In the genomic region with DNA sequence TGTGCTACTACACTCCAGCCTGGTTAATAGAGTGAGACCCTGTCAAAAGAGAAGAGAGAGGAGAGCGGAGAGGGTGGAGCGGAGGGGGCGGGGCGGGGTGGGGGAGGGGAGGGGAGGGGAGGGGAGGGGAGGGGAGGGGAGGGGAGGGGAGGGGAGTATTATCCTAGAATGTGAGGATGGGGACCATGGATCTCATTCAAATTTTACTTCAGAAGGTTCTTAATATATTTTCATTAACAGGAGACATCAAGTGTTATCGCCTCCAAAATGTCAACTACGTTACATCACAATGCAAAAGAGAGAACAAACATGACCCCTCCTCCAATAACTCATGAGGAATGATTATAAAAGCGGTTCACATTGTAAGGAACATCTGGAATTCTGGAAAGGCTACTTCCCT, we compare ENCODE assay signal across 27 cellular contexts. TPM values are rescaled to one million over a fixed set of nuclear protein-coding genes. Genes with fewer than 3 reads are reported as not detected.
DNase-seq lines count a peak whose midpoint lies in the region; ATAC-seq, FAIRE-seq and TF ChIP-seq lines count a peak whose summit lies in the region.
"Had no signal": no experiment of that assay in that cellular context is flagged by ENCODE, and none has a peak within 500 bp of the region (broad histone marks: within the 10 kb centered on the region; RNA-seq: fewer than 3 reads in every experiment).

No MANE protein-coding gene starts in this region.

- H3K4me3 ChIP-seq in HepG2 (replicated peaks in 1 of 3; ENCODE audit: insufficient read depth in 1 of 3, low read depth in 2 of 3, low read length in 3 of 3) (no peak overlapping the region), right lobe of liver (no peak overlapping the region), parathyroid adenoma (ENCODE audit: low read depth, low read length) (no peak overlapping the region)
- H3K4me3 ChIP-seq: A549; BLaER1 treated with 17β-estradiol and CSF1 and Interleukin-3, amounts not matched to agents 10 nM and 100 nM; HAP-1 had no signal

- in situ Hi-C loops in HepG2 (cut with HindIII; ENCODE audit: extremely low pct_ligation_motif_present, low pct_unique_long_range_greater_than_20kb): no loop called here

- TF ChIP-seq POLR2A in HepG2 (IDR thresholded peaks at IDR 0.05; ENCODE audit: insufficient read depth in 1 of 2, low read depth in 2 of 2, low read length in 2 of 2) (no peak), right lobe of liver (IDR thresholded peaks at IDR 0.05) (no peak), erythroblast (IDR thresholded peaks at IDR 0.05; ENCODE audit: low read length) (no peak)

- H3K9ac ChIP-seq in HepG2 (ENCODE audit: insufficient read depth, low read depth, low read length) (no peak overlapping the region), parathyroid adenoma (no peak overlapping the region)
- H3K9ac ChIP-seq: BLaER1 treated with 17β-estradiol and CSF1 and Interleukin-3, amounts not matched to agents 10 nM and 100 nM had no signal

- H3K9me3 ChIP-seq in HepG2 (ENCODE audit: low read length): no peaks in the 10 kb centered on the region
- H3K9me3 ChIP-seq in right lobe of liver: no peaks in the 10 kb centered on the region
- H3K9me3 ChIP-seq in parathyroid adenoma (ENCODE audit: control insufficient read depth, low read length): no peaks in the 10 kb centered on the region
- H3K9me3 ChIP-seq: A549; BE2C; BLaER1 treated with 17β-estradiol and CSF1 and Interleukin-3, amounts not matched to agents 10 nM and 100 nM; HAP-1 had no signal

- H3K4me1 Mint-ChIP-seq in memory B cell: no peaks in the 10 kb centered on the region

- H3K79me2 ChIP-seq in HepG2 (ENCODE audit: insufficient read depth, low read length) (no peaks in the 10 kb centered on the region), parathyroid adenoma (no peaks in the 10 kb centered on the region)

- H3K27me3 ChIP-seq in HepG2 (ENCODE audit: control insufficient read depth in 1 of 2, insufficient read depth in 2 of 2, low read length in 2 of 2) (no peaks in the 10 kb centered on the region), right lobe of liver (no peaks in the 10 kb centered on the region), parathyroid adenoma (ENCODE audit: control insufficient read depth, insufficient read depth, low read length) (no peaks in the 10 kb centered on the region)
- H3K27me3 ChIP-seq: BE2C; BLaER1 treated with 17β-estradiol and CSF1 and Interleukin-3, amounts not matched to agents 10 nM and 100 nM had no signal

- no peaks in the 10 kb centered on the region for H3K9me3 Mint-ChIP-seq in memory B cell
- H3K9me3 Mint-ChIP-seq: CD14-positive monocyte, HFFc6 had no signal

- BruUV-seq in HepG2 (replicated peaks; lab: Mats Ljungman, UMichigan): no TSS peak

- H3K4me2 ChIP-seq in HepG2 (ENCODE audit: low read depth, low read length) (no peak overlapping the region), parathyroid adenoma (ENCODE audit: low read length) (peak overlapping the region; percentile 33)
- H3K4me2 ChIP-seq: A549; BLaER1 treated with 17β-estradiol and CSF1 and Interleukin-3, amounts not matched to agents 10 nM and 100 nM had no signal

- no peak overlapping the region for H3K4me3 Mint-ChIP-seq in memory B cell
- H3K4me3 Mint-ChIP-seq: CD14-positive monocyte; CD4-positive, alpha-beta memory T cell; HFFc6 had no signal

- no peaks in the 10 kb centered on the region for H3K4me1 ChIP-seq in HepG2 (ENCODE audit: insufficient read depth, low read length)
- H3K4me1 ChIP-seq in right lobe of liver: no peaks in the 10 kb centered on the region
- H3K4me1 ChIP-seq in parathyroid adenoma: no peaks in the 10 kb centered on the region
- H3K4me1 ChIP-seq: A549, BE2C, HAP-1 had no signal

- H3K27ac ChIP-seq in HepG2 (ENCODE audit: extremely low read length, insufficient read depth, low read length): no peak overlapping the region
- H3K27ac ChIP-seq in right lobe of liver: no peak overlapping the region
- no peak overlapping the region for H3K27ac ChIP-seq in parathyroid adenoma
- H3K27ac ChIP-seq: A549; BLaER1 treated with 17β-estradiol and CSF1 and Interleukin-3, amounts not matched to agents 10 nM and 100 nM had no signal

- intact Hi-C loops in HepG2 (cut with micrococcal nuclease; ENCODE audit: unreplicated experiment) (no loop called here), right lobe of liver (cut with DNase I) (no loop called here)

- TF ChIP-seq CTCF in HepG2 (CRISPR knock-in tag; IDR thresholded peaks at IDR 0.05) (no peak), right lobe of liver (IDR thresholded peaks at IDR 0.05) (no peak), parathyroid adenoma (IDR thresholded peaks at IDR 0.05) (no peak)

- H2AFZ ChIP-seq in HepG2 (ENCODE audit: low read length) (no peak overlapping the region), parathyroid adenoma (no peak overlapping the region)

- peaks cover 35% of the 10 kb centered on the region for H3K36me3 Mint-ChIP-seq in memory B cell

- WGBS in HepG2 (ENCODE audit: low lambda C conversion rate): 88% methylated on average over 7 of the region's 7 CpGs
- WGBS in right lobe of liver (ENCODE audit: insufficient coverage, low coverage, low lambda C conversion rate, missing lambda C conversion rate): 96% methylated on average over 6 of the region's 7 CpGs

- CTCF ChIA-PET in HepG2 (lab: Yijun Ruan, JAX; ENCODE audit: low intra/inter-chr PET ratio, low total read pairs): no interaction called here

- POLR2A ChIA-PET in HepG2 (lab: Yijun Ruan, JAX): no interaction called here

- no peaks in the 10 kb centered on the region for H3K27me3 Mint-ChIP-seq in memory B cell
- H3K27me3 Mint-ChIP-seq: CD4-positive, alpha-beta memory T cell had no signal

- DNase-seq in HepG2 (ENCODE audit: low spot score) (no peak), right lobe of liver (no peak), memory B cell (ENCODE audit: low spot score in 2 of 2) (no peak), medulla oblongata (ENCODE audit: extremely low spot score) (no peak), erythroblast (lab: John Stamatoyannopoulos, UW) (no peak)
- DNase-seq in stimulated activated CD4-positive, alpha-beta T cell treated with anti-CD3 and anti-CD28 coated beads, Interleukin-4, amount 100 ng/mL, for 24 hours: no peak
- DNase-seq: 8988T; ACHN; AML-193; BE2C; Calu3; CD4-positive, alpha-beta memory T cell; COR-L47; DMS53; DMS79 treated with DMSO at 0.1 percent for 48 hours; GF-D8; GOT3; HFFc6 had no signal

- ATAC-seq in HepG2 (no peak), right lobe of liver (no peak), memory B cell (ENCODE audit: low read depth) (no peak)
- ATAC-seq: A549 had no signal

- TF ChIP-seq EP300 in HepG2 (IDR thresholded peaks at IDR 0.05; ENCODE audit: low read depth in 2 of 2, low read length in 2 of 2) (no peak), HepG2 (CRISPR knock-in tag; IDR thresholded peaks at IDR 0.05; ENCODE audit: borderline replicate concordance) (no peak)

- H3K36me3 ChIP-seq in HepG2 (replicated peaks in 1 of 2; ENCODE audit: control insufficient read depth in 1 of 2, insufficient read depth in 2 of 2, low read length in 2 of 2): peaks cover 11 to 70% of the 10 kb centered on the region in 2 experiments
- H3K36me3 ChIP-seq in right lobe of liver: no peaks in the 10 kb centered on the region
- H3K36me3 ChIP-seq in parathyroid adenoma (ENCODE audit: control insufficient read depth, insufficient read depth, low read length): no peaks in the 10 kb centered on the region
- H3K36me3 ChIP-seq: BE2C had no signal

- TF ChIP-seq RAD21 in HepG2 (CRISPR knock-in tag; IDR thresholded peaks at IDR 0.05): no peak

- no peak for FAIRE-seq in HepG2 (lab: Jason Lieb, UNC)
- FAIRE-seq: A549, GM12891, H54 had no signal

- peak overlapping the region; percentile 49 for H3K27ac Mint-ChIP-seq in memory B cell
- H3K27ac Mint-ChIP-seq: HFFc6 had no signal

- H4K20me1 ChIP-seq in HepG2 (ENCODE audit: insufficient read depth, low read length): no peaks in the 10 kb centered on the region

RNA-seq across cellular contexts. Expression of gene GUCA2A, which starts 18.7 kb away (rescaled TPM):
- total RNA-seq in HepG2 (2016; rRNA removed; fragmentation: Illumina TruSeq; extraction: Trizol) (not detected in 2 replicates), right lobe of liver (not detected)
- total RNA-seq in HepG2 (2016; cell fraction: cytosol; rRNA removed; fragmentation: Illumina TruSeq; extraction: Trizol; ENCODE audit: low read depth): not detected in 2 replicates
- total RNA-seq in HepG2 (2016; cell fraction: insoluble cytoplasmic fraction; rRNA removed; fragmentation: Illumina TruSeq; extraction: Trizol): not detected in 2 replicates
- total RNA-seq in HepG2 (2016; cell fraction: membrane; rRNA removed; fragmentation: Illumina TruSeq; extraction: Trizol): not detected in 2 replicates
- not detected in 2 replicates for total RNA-seq in HepG2 (2016; cell fraction: nucleus; rRNA removed; fragmentation: Illumina TruSeq; extraction: Trizol)
- not detected in 2 replicates for polyA plus RNA-seq in HepG2 (2011; rRNA removed)
- polyA plus RNA-seq in HepG2 (2011; cell fraction: cytosol; rRNA removed): 0.13 TPM in 1 of 2 replicates, not detected in the other
- not detected in 2 replicates for polyA plus RNA-seq in HepG2 (2011; cell fraction: nucleus; rRNA removed)
- polyA plus RNA-seq in HepG2 (2012): not detected in 2 replicates
- polyA plus RNA-seq in HepG2 (2016; cell fraction: cytosol; fragmentation: Illumina TruSeq; extraction: Trizol; ENCODE audit: low read depth): not detected in 2 replicates
- not detected in 2 replicates for polyA plus RNA-seq in HepG2 (2016; cell fraction: insoluble cytoplasmic fraction; fragmentation: Illumina TruSeq; extraction: Trizol; ENCODE audit: low read depth)
- not detected in 2 replicates for polyA plus RNA-seq in HepG2 (2016; cell fraction: membrane; fragmentation: Illumina TruSeq; extraction: Trizol; ENCODE audit: low read depth)
- polyA plus RNA-seq in HepG2 (2016; cell fraction: nucleus; fragmentation: Illumina TruSeq; extraction: Trizol; ENCODE audit: insufficient read depth, low read depth): not detected in 2 replicates
- polyA minus RNA-seq in HepG2 (2011; rRNA and poly(A)+ RNA removed; ENCODE audit: low replicate concordance): not detected in 2 replicates
- polyA minus RNA-seq in HepG2 (2011; cell fraction: cytosol; rRNA and poly(A)+ RNA removed): not detected in 2 replicates
- not detected in 2 replicates for polyA minus RNA-seq in HepG2 (2011; cell fraction: nucleus; rRNA and poly(A)+ RNA removed)
- total RNA-seq: Calu3; CD4-positive, alpha-beta memory T cell; Daoy; G401; HFFc6 had no signal
- polyA plus RNA-seq: A549; CD14-positive monocyte; CD4-positive, alpha-beta memory T cell had no signal

RNA-seq across cellular contexts. Expression of gene GUCA2B, which starts 30.0 kb away (rescaled TPM):
- not detected in 2 replicates for total RNA-seq in HepG2 (2016; rRNA removed; fragmentation: Illumina TruSeq; extraction: Trizol)
- total RNA-seq in HepG2 (2016; cell fraction: cytosol; rRNA removed; fragmentation: Illumina TruSeq; extraction: Trizol; ENCODE audit: low read depth): not detected in 2 replicates
- not detected in 2 replicates for total RNA-seq in HepG2 (2016; cell fraction: insoluble cytoplasmic fraction; rRNA removed; fragmentation: Illumina TruSeq; extraction: Trizol)
- not detected in 2 replicates for total RNA-seq in HepG2 (2016; cell fraction: membrane; rRNA removed; fragmentation: Illumina TruSeq; extraction: Trizol)
- total RNA-seq in HepG2 (2016; cell fraction: nucleus; rRNA removed; fragmentation: Illumina TruSeq; extraction: Trizol): not detected in 2 replicates
- not detected in 2 replicates for polyA plus RNA-seq in HepG2 (2011; rRNA removed)
- polyA plus RNA-seq in HepG2 (2011; cell fraction: cytosol; rRNA removed): not detected in 2 replicates
- not detected in 2 replicates for polyA plus RNA-seq in HepG2 (2011; cell fraction: nucleus; rRNA removed)
- polyA plus RNA-seq in HepG2 (2012): not detected in 2 replicates
- polyA plus RNA-seq in HepG2 (2016; cell fraction: cytosol; fragmentation: Illumina TruSeq; extraction: Trizol; ENCODE audit: low read depth): not detected in 2 replicates
- not detected in 2 replicates for polyA plus RNA-seq in HepG2 (2016; cell fraction: insoluble cytoplasmic fraction; fragmentation: Illumina TruSeq; extraction: Trizol; ENCODE audit: low read depth)
- polyA plus RNA-seq in HepG2 (2016; cell fraction: membrane; fragmentation: Illumina TruSeq; extraction: Trizol; ENCODE audit: low read depth): not detected in 2 replicates
- not detected in 2 replicates for polyA plus RNA-seq in HepG2 (2016; cell fraction: nucleus; fragmentation: Illumina TruSeq; extraction: Trizol; ENCODE audit: insufficient read depth, low read depth)
- not detected in 2 replicates for polyA minus RNA-seq in HepG2 (2011; rRNA and poly(A)+ RNA removed; ENCODE audit: low replicate concordance)
- not detected in 2 replicates for polyA minus RNA-seq in HepG2 (2011; cell fraction: cytosol; rRNA and poly(A)+ RNA removed)
- polyA minus RNA-seq in HepG2 (2011; cell fraction: nucleus; rRNA and poly(A)+ RNA removed): not detected in 2 replicates
- total RNA-seq in right lobe of liver: 1 to 10 TPM in 4 of 6 experiments, not detected in 2; 1.8 to 3.3 (median 2.7) TPM
- total RNA-seq: Calu3; CD4-positive, alpha-beta memory T cell; Daoy; G401; HFFc6 had no signal
- polyA plus RNA-seq: CD14-positive monocyte; CD4-positive, alpha-beta memory T cell had no signal
